ENCODE assay signal across 8 cellular contexts in genomic region chr9:105608685-105609598, GRCh38. TPM values are rescaled to one million over a fixed set of nuclear protein-coding genes. Genes with fewer than 3 reads are reported as not detected.
DNase-seq lines count a peak whose midpoint lies in the region; ATAC-seq and TF ChIP-seq lines count a peak whose summit lies in the region.

No MANE protein-coding gene starts in this region.

- TF ChIP-seq POLR2A in suprapubic skin (IDR thresholded peaks at IDR 0.05) = no peak

- POLR2A ChIA-PET in activated B cell treated with CpG ODN at 0.5 μM for 24 hours (lab: Charles Lee) = no interaction called here

- CTCF ChIA-PET in activated B cell treated with CpG ODN at 0.5 μM for 24 hours (lab: Charles Lee) = interaction anchor here (0.9 to 3.6 kb wide), 8 partner anchors 24 to 273 kb away, joined by 3 to 30 read pairs (median 6); partner anchors contain the start of gene TMEM38B

- no peak overlapping the region for H3K27ac ChIP-seq in suprapubic skin

- 50% methylated on average over 6 of the region's 6 CpGs for WGBS in suprapubic skin

- no peaks in the 10 kb centered on the region for H3K9me3 ChIP-seq in suprapubic skin

- no peak overlapping the region for H3K27ac Mint-ChIP-seq in activated B cell treated with CpG ODN at 0.5 μM for 24 hours

- H3K4me3 ChIP-seq in suprapubic skin = no peak overlapping the region

- H3K36me3 ChIP-seq in suprapubic skin = peaks cover 13% of the 10 kb centered on the region

- H3K4me1 Mint-ChIP-seq in activated B cell treated with CpG ODN at 0.5 μM for 24 hours = no peaks in the 10 kb centered on the region

- intact Hi-C loops in activated B cell treated with CpG ODN at 0.5 μM for 24 hours (cut with micrococcal nuclease) = loop anchor here (1.0 kb wide), 2 partner anchors 109 to 272 kb away; no protein-coding TSS in a partner anchor

- DNase-seq in ACHN (peak; percentile 59), NCI-H1930 (lab: John Stamatoyannopoulos, UW) (peak; percentile 24 to 33), activated B cell treated with CpG ODN at 0.5 μM for 24 hours (no peak), iPS-NIHi7 (ENCODE audit: extremely low spot score) (peak; percentile 41), suprapubic skin (ENCODE audit: low spot score in 2 of 2) (no peak), HK-2 (ENCODE audit: unreplicated experiment) (no peak)

- H3K36me3 Mint-ChIP-seq in activated B cell treated with CpG ODN at 0.5 μM for 24 hours (ENCODE audit: low read depth) = peaks cover 29% of the 10 kb centered on the region

- TF ChIP-seq CTCF in GM12873 (IDR thresholded peaks at IDR 0.05; ENCODE audit: insufficient read depth, low read depth, low read length, missing control alignments) (peak; percentile 49), activated B cell treated with CpG ODN at 0.5 μM for 24 hours (IDR thresholded peaks at IDR 0.05) (peak; percentile 77), suprapubic skin (IDR thresholded peaks at IDR 0.05) (peak; percentile 17 to 26)

- peak; percentile 84 for ATAC-seq in HG02759 (IDR thresholded peaks at IDR 0.05; ENCODE audit: unreplicated experiment)
- peak; percentile 67 for ATAC-seq in activated B cell treated with CpG ODN at 0.5 μM for 24 hours (ENCODE audit: low read depth)

- H3K27me3 ChIP-seq in suprapubic skin = no peaks in the 10 kb centered on the region

- H3K9me3 Mint-ChIP-seq in activated B cell treated with CpG ODN at 0.5 μM for 24 hours = no peaks in the 10 kb centered on the region

- H3K27me3 Mint-ChIP-seq in activated B cell treated with CpG ODN at 0.5 μM for 24 hours = no peaks in the 10 kb centered on the region

- H3K4me3 Mint-ChIP-seq in activated B cell treated with CpG ODN at 0.5 μM for 24 hours = no peak overlapping the region

- H3K4me1 ChIP-seq in suprapubic skin = no peaks in the 10 kb centered on the region

- no peak for TF ChIP-seq EP300 in suprapubic skin (IDR thresholded peaks at IDR 0.05)

- in situ Hi-C loops in ACHN (cut with HindIII; ENCODE audit: low pct_ligation_motif_present, low pct_unique_long_range_greater_than_20kb, low sequenced_read_pairs) = no loop called here

RNA-seq across cellular contexts. Expression of gene FKTN, which starts 51.0 kb away (rescaled TPM):
- total RNA-seq in activated B cell treated with CpG ODN at 0.5 μM for 24 hours = 16.8 and 17.5 TPM in 2 replicates
- total RNA-seq in suprapubic skin = 10 to 100 TPM in 2 of 4 donors, 1 to 10 TPM in 2; 6.0 to 49.6 (median 9.7) TPM

RNA-seq across cellular contexts. Expression of gene TAL2, which starts 53.3 kb away (rescaled TPM):
- total RNA-seq in activated B cell treated with CpG ODN at 0.5 μM for 24 hours (0.38 TPM in 1 of 2 replicates, not detected in the other), suprapubic skin (not detected)

Comparison
In these comparisons a context has a peak if more than half of its experiments do, and no peak if none do; other contexts are left out.
1. DNase-seq: peak in ACHN (single experiment), NCI-H1930 (2 of 2) and iPS-NIHi7 (single experiment); none in activated B cell treated with CpG ODN at 0.5 μM for 24 hours (single experiment), suprapubic skin (0 of 2) and HK-2 (single experiment).
2. CTCF ChIP-seq: peak in every context shown above with its lines; median percentile 77 in activated B cell treated with CpG ODN at 0.5 μM for 24 hours; 49 in GM12873; 22 in suprapubic skin.